Comparison of ENCODE assay signal across 1 cellular context in the genomic region with DNA sequence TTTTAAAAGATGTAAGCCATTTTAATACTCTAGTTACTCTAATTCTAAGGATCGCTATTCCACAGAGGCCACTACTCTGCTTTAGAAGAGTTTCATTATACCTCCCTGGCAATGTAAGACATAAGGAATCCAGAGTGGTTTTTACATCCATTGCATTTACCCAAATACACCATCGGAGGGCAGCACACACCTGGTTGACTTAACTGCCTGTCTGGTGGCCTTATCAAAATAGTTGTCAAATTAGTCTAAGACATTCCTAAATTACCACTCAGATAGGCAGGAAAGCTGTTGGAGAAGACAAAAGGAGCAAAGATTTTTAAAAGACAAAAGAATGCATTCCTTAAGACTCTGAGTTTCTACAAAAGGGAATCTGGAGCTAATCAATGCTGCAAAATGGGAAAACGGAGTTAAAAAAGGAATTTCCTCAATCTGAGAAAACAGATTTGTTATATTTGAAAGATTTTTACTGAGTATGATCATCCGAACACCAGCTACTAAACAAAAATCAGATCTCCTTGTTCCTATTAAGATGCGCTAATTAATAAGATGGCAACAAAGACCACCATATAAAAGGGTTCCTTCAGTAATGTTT.
TF ChIP-seq lines count a peak whose summit lies in the region.

No MANE protein-coding gene starts in this region.

TF ChIP-seq in K562, 482 proteins besides CTCF, POLR2A, EP300 and RAD21 (continued from another document):
- TF ChIP-seq TRIM24 (IDR thresholded peaks at IDR 0.05) = no peak
- TF ChIP-seq SRF (CRISPR knock-in tag; IDR thresholded peaks at IDR 0.05) = peak in 1 of 2 experiments; percentile 40; a peak in 1 of 4 replicates
- TF ChIP-seq ZSCAN32 (CRISPR knock-in tag; IDR thresholded peaks at IDR 0.05) = no peak
- TF ChIP-seq RCOR1 (IDR thresholded peaks at IDR 0.05; ENCODE audit: borderline replicate concordance in 1 of 2, low read depth in 2 of 2, low read length in 2 of 2) = 0 out of 4 replicates have a peak, but pooled peaks of 1 of the 2 experiments have one; percentile 11
- TF ChIP-seq LCOR (CRISPR knock-in tag; IDR thresholded peaks at IDR 0.05) = no peak
- 0 out of 2 replicates have a peak, but pooled peaks have one; percentile 5 for TF ChIP-seq ZNF384 (IDR thresholded peaks at IDR 0.05; ENCODE audit: low read depth, low read length)
